3 cellular contexts compared by ENCODE assay signal in the genomic region with DNA sequence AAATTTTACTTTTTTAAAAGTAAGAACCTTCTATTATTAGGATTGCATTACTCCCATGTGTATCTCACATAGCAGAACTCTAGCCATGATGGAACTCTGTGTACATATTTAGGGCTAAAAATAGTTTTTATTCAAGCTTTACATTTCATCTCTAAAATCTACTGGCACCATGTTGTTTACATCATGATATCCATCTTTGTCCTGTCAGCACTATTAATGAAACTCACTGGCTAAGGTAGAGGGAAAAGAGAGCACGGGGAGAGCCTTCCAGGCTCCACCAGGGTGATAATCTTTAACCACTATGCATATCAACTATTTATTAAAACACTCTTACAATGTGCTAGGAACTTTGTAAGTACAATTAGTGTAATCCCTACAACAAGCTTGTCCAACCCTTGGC.
TF ChIP-seq lines count a peak whose summit lies in the region.

No MANE protein-coding gene starts in this region.

TF ChIP-seq in A549, 52 proteins besides CTCF, POLR2A, EP300 and RAD21:
- no peak for TF ChIP-seq CHD2 (IDR thresholded peaks at IDR 0.05; ENCODE audit: low read length, partially characterized antibody)
- TF ChIP-seq TFCP2L1 (CRISPR knock-in tag; IDR thresholded peaks at IDR 0.05): no peak
- peak; percentile 71 for TF ChIP-seq MAFK (IDR thresholded peaks at IDR 0.05; ENCODE audit: partially characterized antibody)
- TF ChIP-seq, protein P1, sequence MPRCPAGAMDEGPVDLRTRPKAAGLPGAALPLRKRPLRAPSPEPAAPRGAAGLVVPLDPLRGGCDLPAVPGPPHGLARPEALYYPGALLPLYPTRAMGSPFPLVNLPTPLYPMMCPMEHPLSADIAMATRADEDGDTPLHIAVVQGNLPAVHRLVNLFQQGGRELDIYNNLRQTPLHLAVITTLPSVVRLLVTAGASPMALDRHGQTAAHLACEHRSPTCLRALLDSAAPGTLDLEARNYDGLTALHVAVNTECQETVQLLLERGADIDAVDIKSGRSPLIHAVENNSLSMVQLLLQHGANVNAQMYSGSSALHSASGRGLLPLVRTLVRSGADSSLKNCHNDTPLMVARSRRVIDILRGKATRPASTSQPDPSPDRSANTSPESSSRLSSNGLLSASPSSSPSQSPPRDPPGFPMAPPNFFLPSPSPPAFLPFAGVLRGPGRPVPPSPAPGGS (IDR thresholded peaks at IDR 0.05): no peak
- TF ChIP-seq JUN (IDR thresholded peaks at IDR 0.05): no peak

TF ChIP-seq in HCT116, 20 proteins besides CTCF, POLR2A, EP300 and RAD21:
- TF ChIP-seq TCF7L2 (IDR thresholded peaks at IDR 0.05; ENCODE audit: borderline replicate concordance, extremely low read depth, insufficient read depth, insufficient read length): no peak
- no peak for TF ChIP-seq EGR1 (IDR thresholded peaks at IDR 0.05; ENCODE audit: low read depth)
- TF ChIP-seq FOSL1 (IDR thresholded peaks at IDR 0.05; ENCODE audit: low read depth): no peak
- no peak for TF ChIP-seq ZNF274 (IDR thresholded peaks at IDR 0.05; ENCODE audit: low read depth, low read length)
- TF ChIP-seq, protein P2, sequence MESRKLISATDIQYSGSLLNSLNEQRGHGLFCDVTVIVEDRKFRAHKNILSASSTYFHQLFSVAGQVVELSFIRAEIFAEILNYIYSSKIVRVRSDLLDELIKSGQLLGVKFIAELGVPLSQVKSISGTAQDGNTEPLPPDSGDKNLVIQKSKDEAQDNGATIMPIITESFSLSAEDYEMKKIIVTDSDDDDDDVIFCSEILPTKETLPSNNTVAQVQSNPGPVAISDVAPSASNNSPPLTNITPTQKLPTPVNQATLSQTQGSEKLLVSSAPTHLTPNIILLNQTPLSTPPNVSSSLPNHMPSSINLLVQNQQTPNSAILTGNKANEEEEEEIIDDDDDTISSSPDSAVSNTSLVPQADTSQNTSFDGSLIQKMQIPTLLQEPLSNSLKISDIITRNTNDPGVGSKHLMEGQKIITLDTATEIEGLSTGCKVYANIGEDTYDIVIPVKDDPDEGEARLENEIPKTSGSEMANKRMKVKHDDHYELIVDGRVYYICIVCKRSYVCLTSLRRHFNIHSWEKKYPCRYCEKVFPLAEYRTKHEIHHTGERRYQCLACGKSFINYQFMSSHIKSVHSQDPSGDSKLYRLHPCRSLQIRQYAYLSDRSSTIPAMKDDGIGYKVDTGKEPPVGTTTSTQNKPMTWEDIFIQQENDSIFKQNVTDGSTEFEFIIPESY (IDR thresholded peaks at IDR 0.05; ENCODE audit: extremely low read depth, insufficient replicate concordance, low read length): no peak
- TF ChIP-seq SIN3A (IDR thresholded peaks at IDR 0.05; ENCODE audit: low read depth): no peak
- no peak for TF ChIP-seq SRF (IDR thresholded peaks at IDR 0.05; ENCODE audit: low read depth)
- TF ChIP-seq, protein P3, sequence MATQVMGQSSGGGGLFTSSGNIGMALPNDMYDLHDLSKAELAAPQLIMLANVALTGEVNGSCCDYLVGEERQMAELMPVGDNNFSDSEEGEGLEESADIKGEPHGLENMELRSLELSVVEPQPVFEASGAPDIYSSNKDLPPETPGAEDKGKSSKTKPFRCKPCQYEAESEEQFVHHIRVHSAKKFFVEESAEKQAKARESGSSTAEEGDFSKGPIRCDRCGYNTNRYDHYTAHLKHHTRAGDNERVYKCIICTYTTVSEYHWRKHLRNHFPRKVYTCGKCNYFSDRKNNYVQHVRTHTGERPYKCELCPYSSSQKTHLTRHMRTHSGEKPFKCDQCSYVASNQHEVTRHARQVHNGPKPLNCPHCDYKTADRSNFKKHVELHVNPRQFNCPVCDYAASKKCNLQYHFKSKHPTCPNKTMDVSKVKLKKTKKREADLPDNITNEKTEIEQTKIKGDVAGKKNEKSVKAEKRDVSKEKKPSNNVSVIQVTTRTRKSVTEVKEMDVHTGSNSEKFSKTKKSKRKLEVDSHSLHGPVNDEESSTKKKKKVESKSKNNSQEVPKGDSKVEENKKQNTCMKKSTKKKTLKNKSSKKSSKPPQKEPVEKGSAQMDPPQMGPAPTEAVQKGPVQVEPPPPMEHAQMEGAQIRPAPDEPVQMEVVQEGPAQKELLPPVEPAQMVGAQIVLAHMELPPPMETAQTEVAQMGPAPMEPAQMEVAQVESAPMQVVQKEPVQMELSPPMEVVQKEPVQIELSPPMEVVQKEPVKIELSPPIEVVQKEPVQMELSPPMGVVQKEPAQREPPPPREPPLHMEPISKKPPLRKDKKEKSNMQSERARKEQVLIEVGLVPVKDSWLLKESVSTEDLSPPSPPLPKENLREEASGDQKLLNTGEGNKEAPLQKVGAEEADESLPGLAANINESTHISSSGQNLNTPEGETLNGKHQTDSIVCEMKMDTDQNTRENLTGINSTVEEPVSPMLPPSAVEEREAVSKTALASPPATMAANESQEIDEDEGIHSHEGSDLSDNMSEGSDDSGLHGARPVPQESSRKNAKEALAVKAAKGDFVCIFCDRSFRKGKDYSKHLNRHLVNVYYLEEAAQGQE (IDR thresholded peaks at IDR 0.05; ENCODE audit: low read depth): no peak
- no peak for TF ChIP-seq EZH2 (IDR thresholded peaks at IDR 0.05)
- TF ChIP-seq, protein P4, sequence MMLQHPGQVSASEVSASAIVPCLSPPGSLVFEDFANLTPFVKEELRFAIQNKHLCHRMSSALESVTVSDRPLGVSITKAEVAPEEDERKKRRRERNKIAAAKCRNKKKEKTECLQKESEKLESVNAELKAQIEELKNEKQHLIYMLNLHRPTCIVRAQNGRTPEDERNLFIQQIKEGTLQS (IDR thresholded peaks at IDR 0.05): no peak
- no peak for TF ChIP-seq JUND (IDR thresholded peaks at IDR 0.05)
- TF ChIP-seq, protein P5, sequence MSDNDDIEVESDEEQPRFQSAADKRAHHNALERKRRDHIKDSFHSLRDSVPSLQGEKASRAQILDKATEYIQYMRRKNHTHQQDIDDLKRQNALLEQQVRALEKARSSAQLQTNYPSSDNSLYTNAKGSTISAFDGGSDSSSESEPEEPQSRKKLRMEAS (IDR thresholded peaks at IDR 0.05): no peak
- TF ChIP-seq CBX3 (IDR thresholded peaks at IDR 0.05; ENCODE audit: low read depth): no peak
- no peak for TF ChIP-seq CEBPB (IDR thresholded peaks at IDR 0.05; ENCODE audit: low read depth)
- TF ChIP-seq YY1 (IDR thresholded peaks at IDR 0.05; ENCODE audit: extremely low read depth, insufficient replicate concordance, low read depth, low read length): no peak
- TF ChIP-seq ELF1 (IDR thresholded peaks at IDR 0.05; ENCODE audit: borderline replicate concordance, low read depth): no peak
- no peak for TF ChIP-seq EZH2phosphoT487 (IDR thresholded peaks at IDR 0.05; ENCODE audit: borderline replicate concordance)
- no peak for TF ChIP-seq POLR2AphosphoS5 (IDR thresholded peaks at IDR 0.05; ENCODE audit: low read depth, low read length)
- TF ChIP-seq SP1 (IDR thresholded peaks at IDR 0.05; ENCODE audit: low read depth): no peak
- TF ChIP-seq ZFX (IDR thresholded peaks at IDR 0.05): no peak

TF ChIP-seq in K562, 482 proteins besides CTCF, POLR2A, EP300 and RAD21:
- TF ChIP-seq ZC3H11A (IDR thresholded peaks at IDR 0.05; ENCODE audit: low read depth, low read length): no peak
- TF ChIP-seq C11orf30 (IDR thresholded peaks at IDR 0.05; ENCODE audit: low read depth): 0 out of 2 replicates have a peak, but pooled peaks have one; percentile 17
- TF ChIP-seq, protein P6, sequence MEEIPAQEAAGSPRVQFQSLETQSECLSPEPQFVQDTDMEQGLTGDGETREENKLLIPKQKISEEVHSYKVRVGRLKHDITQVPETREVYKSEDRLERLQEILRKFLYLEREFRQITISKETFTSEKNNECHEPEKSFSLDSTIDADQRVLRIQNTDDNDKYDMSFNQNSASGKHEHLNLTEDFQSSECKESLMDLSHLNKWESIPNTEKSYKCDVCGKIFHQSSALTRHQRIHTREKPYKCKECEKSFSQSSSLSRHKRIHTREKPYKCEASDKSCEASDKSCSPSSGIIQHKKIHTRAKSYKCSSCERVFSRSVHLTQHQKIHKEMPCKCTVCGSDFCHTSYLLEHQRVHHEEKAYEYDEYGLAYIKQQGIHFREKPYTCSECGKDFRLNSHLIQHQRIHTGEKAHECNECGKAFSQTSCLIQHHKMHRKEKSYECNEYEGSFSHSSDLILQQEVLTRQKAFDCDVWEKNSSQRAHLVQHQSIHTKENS (CRISPR knock-in tag; IDR thresholded peaks at IDR 0.05): no peak
- TF ChIP-seq, protein P7, sequence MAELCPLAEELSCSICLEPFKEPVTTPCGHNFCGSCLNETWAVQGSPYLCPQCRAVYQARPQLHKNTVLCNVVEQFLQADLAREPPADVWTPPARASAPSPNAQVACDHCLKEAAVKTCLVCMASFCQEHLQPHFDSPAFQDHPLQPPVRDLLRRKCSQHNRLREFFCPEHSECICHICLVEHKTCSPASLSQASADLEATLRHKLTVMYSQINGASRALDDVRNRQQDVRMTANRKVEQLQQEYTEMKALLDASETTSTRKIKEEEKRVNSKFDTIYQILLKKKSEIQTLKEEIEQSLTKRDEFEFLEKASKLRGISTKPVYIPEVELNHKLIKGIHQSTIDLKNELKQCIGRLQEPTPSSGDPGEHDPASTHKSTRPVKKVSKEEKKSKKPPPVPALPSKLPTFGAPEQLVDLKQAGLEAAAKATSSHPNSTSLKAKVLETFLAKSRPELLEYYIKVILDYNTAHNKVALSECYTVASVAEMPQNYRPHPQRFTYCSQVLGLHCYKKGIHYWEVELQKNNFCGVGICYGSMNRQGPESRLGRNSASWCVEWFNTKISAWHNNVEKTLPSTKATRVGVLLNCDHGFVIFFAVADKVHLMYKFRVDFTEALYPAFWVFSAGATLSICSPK (IDR thresholded peaks at IDR 0.05; ENCODE audit: borderline replicate concordance): no peak
- peak; percentile 35; the same call in 1 of the 2 replicates for TF ChIP-seq MAFK (IDR thresholded peaks at IDR 0.05; ENCODE audit: low read length)
- TF ChIP-seq ILK (tag; IDR thresholded peaks at IDR 0.05; ENCODE audit: borderline replicate concordance, low read depth): no peak
- TF ChIP-seq ZNF316 (IDR thresholded peaks at IDR 0.05): peak; percentile 27; the same call in 1 of the 2 replicates
TF ChIP-seq in K562: peak in this region for 3.
